Comparison of ENCODE assay signal across 8 cellular contexts in genomic region chr11:63508009-63508408, GRCh38. TPM values are rescaled to one million over a fixed set of nuclear protein-coding genes. Genes with fewer than 3 reads are reported as not detected.
DNase-seq lines count a peak whose midpoint lies in the region; ATAC-seq and TF ChIP-seq lines count a peak whose summit lies in the region.

No MANE protein-coding gene starts in this region.

- H3K27me3 Mint-ChIP-seq in activated naive CD8-positive, alpha-beta T cell treated with anti-CD3 and anti-CD28 coated beads, Interleukin-2, amount 10 ng/mL, durations not matched to agents 7 days and 5 days: no peaks in the 10 kb centered on the region
- no peaks in the 10 kb centered on the region for H3K27me3 Mint-ChIP-seq in activated naive CD8-positive, alpha-beta T cell treated with anti-CD3 and anti-CD28 coated beads for 36 hours

- 89 to 95% methylated on average over 3 of the region's 3 CpGs for WGBS in gastroesophageal sphincter (ENCODE audit: low coverage in 1 of 2), 2 donors

- POLR2A ChIA-PET in activated naive CD8-positive, alpha-beta T cell treated with anti-CD3 and anti-CD28 coated beads, Interleukin-2, amount 10 ng/mL, durations not matched to agents 7 days and 5 days (lab: Charles Lee): interaction anchor here (0.6 to 0.7 kb wide), 2 partner anchors 88 to 167 kb away, joined by 3 to 6 read pairs; no protein-coding TSS in a partner anchor

- H3K4me3 ChIP-seq in gastroesophageal sphincter: no peak overlapping the region

- peak in 2 of 4 experiments; percentile 9 to 40 for TF ChIP-seq CTCF in gastroesophageal sphincter (IDR thresholded peaks at IDR 0.05)

- intact Hi-C loops in posterior cingulate gyrus (cut with DNase I): loop anchor here (1.0 kb wide), 1 partner anchor 29 kb away; no protein-coding TSS in a partner anchor

- no peak for TF ChIP-seq EP300 in gastroesophageal sphincter (IDR thresholded peaks at IDR 0.05)

- DNase-seq in activated naive CD8-positive, alpha-beta T cell treated with anti-CD3 and anti-CD28 coated beads, Interleukin-2, amount 10 ng/mL, durations not matched to agents 7 days and 5 days: peak; percentile 24
- no peak for DNase-seq in activated naive CD8-positive, alpha-beta T cell treated with anti-CD3 and anti-CD28 coated beads for 36 hours
- peak; percentile 88 for DNase-seq in OCI-M1 (lab: John Stamatoyannopoulos, UW)
- peak; percentile 14 for DNase-seq in fibroblast of gingiva (ENCODE audit: low read depth)
- DNase-seq in posterior cingulate gyrus: peak in 8 of 10 donors; percentile 65 to 96 (median 76)
- no peak for DNase-seq in foreskin melanocyte
- DNase-seq in T-helper 9 cell: no peak

- TF ChIP-seq POLR2A in gastroesophageal sphincter (IDR thresholded peaks at IDR 0.05): no peak

- H3K4me3 Mint-ChIP-seq in activated naive CD8-positive, alpha-beta T cell treated with anti-CD3 and anti-CD28 coated beads, Interleukin-2, amount 10 ng/mL, durations not matched to agents 7 days and 5 days: no peak overlapping the region
- H3K4me3 Mint-ChIP-seq in activated naive CD8-positive, alpha-beta T cell treated with anti-CD3 and anti-CD28 coated beads for 36 hours: no peak overlapping the region

- H3K4me1 Mint-ChIP-seq in activated naive CD8-positive, alpha-beta T cell treated with anti-CD3 and anti-CD28 coated beads, Interleukin-2, amount 10 ng/mL, durations not matched to agents 7 days and 5 days: peaks cover 2% of the 10 kb centered on the region
- no peaks in the 10 kb centered on the region for H3K4me1 Mint-ChIP-seq in activated naive CD8-positive, alpha-beta T cell treated with anti-CD3 and anti-CD28 coated beads for 36 hours

- peaks cover 0 to 31% (median 9%) of the 10 kb centered on the region in 3 donors for H3K4me1 ChIP-seq in gastroesophageal sphincter

- H3K36me3 Mint-ChIP-seq in activated naive CD8-positive, alpha-beta T cell treated with anti-CD3 and anti-CD28 coated beads, Interleukin-2, amount 10 ng/mL, durations not matched to agents 7 days and 5 days: peaks cover 2% of the 10 kb centered on the region
- no peaks in the 10 kb centered on the region for H3K36me3 Mint-ChIP-seq in activated naive CD8-positive, alpha-beta T cell treated with anti-CD3 and anti-CD28 coated beads for 36 hours

- no peaks in the 10 kb centered on the region for H3K27me3 ChIP-seq in gastroesophageal sphincter

- no peak for ATAC-seq in activated naive CD8-positive, alpha-beta T cell treated with anti-CD3 and anti-CD28 coated beads, Interleukin-2, amount 10 ng/mL, durations not matched to agents 7 days and 5 days (ENCODE audit: low read depth)
- no peak for ATAC-seq in gastroesophageal sphincter

- no peak overlapping the region for H3K27ac ChIP-seq in gastroesophageal sphincter

- no peaks in the 10 kb centered on the region for H3K36me3 ChIP-seq in gastroesophageal sphincter

- H3K9me3 ChIP-seq in gastroesophageal sphincter: no peaks in the 10 kb centered on the region

- H3K9me3 Mint-ChIP-seq in activated naive CD8-positive, alpha-beta T cell treated with anti-CD3 and anti-CD28 coated beads, Interleukin-2, amount 10 ng/mL, durations not matched to agents 7 days and 5 days: no peaks in the 10 kb centered on the region
- H3K9me3 Mint-ChIP-seq in activated naive CD8-positive, alpha-beta T cell treated with anti-CD3 and anti-CD28 coated beads for 36 hours: no peaks in the 10 kb centered on the region

- H3K27ac Mint-ChIP-seq in activated naive CD8-positive, alpha-beta T cell treated with anti-CD3 and anti-CD28 coated beads, Interleukin-2, amount 10 ng/mL, durations not matched to agents 7 days and 5 days: no peak overlapping the region
- no peak overlapping the region for H3K27ac Mint-ChIP-seq in activated naive CD8-positive, alpha-beta T cell treated with anti-CD3 and anti-CD28 coated beads for 36 hours

RNA-seq across cellular contexts. Expression of gene LGALS12, which starts 2.1 kb away (rescaled TPM):
- total RNA-seq in activated naive CD8-positive, alpha-beta T cell treated with anti-CD3 and anti-CD28 coated beads, Interleukin-2, amount 10 ng/mL, durations not matched to agents 7 days and 5 days: not detected
- not detected for total RNA-seq in activated naive CD8-positive, alpha-beta T cell treated with anti-CD3 and anti-CD28 coated beads for 36 hours
- 1 to 10 TPM in 1 of 4 donors, under 1 TPM in 1, not detected in 2; 0.47 to 2.0 TPM for total RNA-seq in gastroesophageal sphincter

RNA-seq across cellular contexts. Expression of gene PLAAT5, which starts 17.0 kb away (rescaled TPM):
- under 1 TPM; 0.43 to 0.44 TPM for total RNA-seq in activated naive CD8-positive, alpha-beta T cell treated with anti-CD3 and anti-CD28 coated beads, Interleukin-2, amount 10 ng/mL, durations not matched to agents 7 days and 5 days
- under 1 TPM in 1 of 2 experiments, not detected in 1; 0.18 TPM for total RNA-seq in activated naive CD8-positive, alpha-beta T cell treated with anti-CD3 and anti-CD28 coated beads for 36 hours
- 1 to 10 TPM; 3.4 to 8.3 (median 5.5) TPM for total RNA-seq in gastroesophageal sphincter

RNA-seq across cellular contexts. Expression of gene PLAAT4, which starts 28.6 kb away (rescaled TPM):
- 100 to 1,000 TPM; 156 to 158 TPM for total RNA-seq in activated naive CD8-positive, alpha-beta T cell treated with anti-CD3 and anti-CD28 coated beads, Interleukin-2, amount 10 ng/mL, durations not matched to agents 7 days and 5 days
- 10 to 100 TPM; 34.2 to 40.5 TPM for total RNA-seq in activated naive CD8-positive, alpha-beta T cell treated with anti-CD3 and anti-CD28 coated beads for 36 hours
- total RNA-seq in gastroesophageal sphincter: 10 to 100 TPM; 18.0 to 40.5 (median 35.9) TPM

RNA-seq across cellular contexts. Expression of gene PLAAT2, which starts 55.2 kb away (rescaled TPM):
- under 1 TPM in 1 of 2 experiments, not detected in 1; 0.58 TPM for total RNA-seq in activated naive CD8-positive, alpha-beta T cell treated with anti-CD3 and anti-CD28 coated beads, Interleukin-2, amount 10 ng/mL, durations not matched to agents 7 days and 5 days
- 1 to 10 TPM in 1 of 2 experiments, under 1 TPM in 1; 0.52 to 1.0 TPM for total RNA-seq in activated naive CD8-positive, alpha-beta T cell treated with anti-CD3 and anti-CD28 coated beads for 36 hours
- total RNA-seq in gastroesophageal sphincter: not detected

Comparison
In these comparisons a context has a peak if more than half of its experiments do, and no peak if none do; other contexts are left out.
1. DNase-seq: peak in activated naive CD8-positive, alpha-beta T cell treated with anti-CD3 and anti-CD28 coated beads, Interleukin-2, amount 10 ng/mL, durations not matched to agents 7 days and 5 days (single experiment), OCI-M1 (single experiment), fibroblast of gingiva (single experiment) and posterior cingulate gyrus (8 of 10); none in activated naive CD8-positive, alpha-beta T cell treated with anti-CD3 and anti-CD28 coated beads for 36 hours (single experiment), foreskin melanocyte (single experiment) and T-helper 9 cell (single experiment).